In the genomic region with DNA sequence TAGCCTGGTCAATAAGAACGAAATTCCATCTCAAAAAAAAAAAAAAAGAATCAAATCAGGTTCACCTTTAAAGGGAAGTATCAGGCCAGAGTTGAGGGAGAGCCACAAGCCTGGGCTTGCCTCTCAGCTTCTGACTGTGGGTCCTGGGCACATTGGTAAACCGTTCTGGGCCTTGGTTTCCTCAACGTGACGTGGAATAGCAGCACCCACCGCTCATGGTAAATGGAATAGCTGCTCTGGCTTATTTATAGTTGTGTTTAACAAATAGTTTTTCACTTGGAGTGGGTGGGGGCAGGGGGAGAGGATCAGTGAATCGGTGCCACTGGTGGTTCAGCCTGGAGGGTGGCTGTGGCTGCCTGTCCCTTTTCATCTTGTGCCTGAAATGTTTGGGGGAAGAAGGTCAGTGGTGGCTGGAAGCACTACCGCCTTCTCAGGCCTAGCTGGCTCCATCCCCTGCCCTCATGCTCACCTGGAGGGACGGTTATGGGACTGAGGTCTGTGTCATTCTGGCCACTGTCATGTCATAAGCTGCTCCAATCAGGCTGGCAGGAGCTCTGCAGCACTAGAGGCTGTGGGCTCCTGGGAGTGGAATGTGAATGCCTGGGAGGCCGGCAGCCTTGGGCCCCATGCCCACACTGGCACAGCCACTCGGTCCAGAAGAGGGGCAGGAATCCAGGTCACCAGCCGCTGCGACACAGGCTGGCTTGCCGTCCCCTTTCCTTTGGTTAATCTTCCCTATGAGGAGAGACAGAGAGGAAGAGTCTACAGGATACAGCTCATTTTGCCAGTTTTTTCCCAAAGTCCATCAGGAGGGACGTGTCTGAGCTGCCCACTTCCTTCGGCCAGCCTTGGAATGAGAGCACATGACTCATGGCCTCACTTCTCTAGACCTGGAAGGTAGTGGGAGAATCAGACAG, we compare ENCODE assay signal across 10 cellular contexts. TPM values are rescaled to one million over a fixed set of nuclear protein-coding genes. Genes with fewer than 3 reads are reported as not detected.
DNase-seq lines count a peak whose midpoint lies in the region; TF ChIP-seq lines count a peak whose summit lies in the region.
"Had no signal": no experiment of that assay in that cellular context is flagged by ENCODE, and none has a peak within 500 bp of the region (broad histone marks: within the 10 kb centered on the region; RNA-seq: fewer than 3 reads in every experiment).

No MANE protein-coding gene starts in this region.

- no peaks in the 10 kb centered on the region for H3K36me3 Mint-ChIP-seq in activated T-cell treated with anti-CD3 and anti-CD28 coated beads, Interleukin-2, amount 50 U/mL, for 24 hours (ENCODE audit: low read depth)

- H3K4me2 ChIP-seq in hepatocyte, result no peak overlapping the region

- H3K4me3 ChIP-seq in coronary artery (no peak overlapping the region), muscle layer of colon (ENCODE audit: low read depth in 1 of 2, low read length in 2 of 2) (no peak overlapping the region), uterus (no peak overlapping the region), hepatocyte (no peak overlapping the region)

- TF ChIP-seq POLR2A in uterus (IDR thresholded peaks at IDR 0.05), result no peak

- TF ChIP-seq CTCF in coronary artery (IDR thresholded peaks at IDR 0.05), result no peak
- no peak for TF ChIP-seq CTCF in uterus (IDR thresholded peaks at IDR 0.05)
- TF ChIP-seq CTCF in hepatocyte (IDR thresholded peaks at IDR 0.05; ENCODE audit: poor library complexity), result no peak

- no peak overlapping the region for H2AFZ ChIP-seq in hepatocyte

- H3K79me2 ChIP-seq in hepatocyte, result no peaks in the 10 kb centered on the region

- H3K4me3 Mint-ChIP-seq in activated T-cell treated with anti-CD3 and anti-CD28 coated beads, Interleukin-2, amount 50 U/mL, for 24 hours, result no peak overlapping the region

- no peaks in the 10 kb centered on the region for H3K9me3 ChIP-seq in muscle layer of colon (ENCODE audit: low read length)
- H3K9me3 ChIP-seq in uterus, result no peaks in the 10 kb centered on the region
- no peaks in the 10 kb centered on the region for H3K9me3 ChIP-seq in hepatocyte (ENCODE audit: low read depth)

- intact Hi-C loops in uterus (cut with DNase I; ENCODE audit: low total_unique reads), result loop anchor here (10.0 kb wide), 2 partner anchors 63 to 183 kb away; no protein-coding TSS in a partner anchor

- WGBS in hepatocyte (ENCODE audit: low lambda C conversion rate, missing lambda C conversion rate), result 92% methylated on average over 15 of the region's 15 CpGs

- H3K27ac ChIP-seq in coronary artery (peak overlapping the region; percentile 51 to 89), muscle layer of colon (ENCODE audit: low read depth, low read length) (peak overlapping the region; percentile 29), uterus (peak overlapping the region; percentile 93 to 98), hepatocyte (no peak overlapping the region)

- H3K36me3 ChIP-seq in muscle layer of colon (ENCODE audit: insufficient read depth, low read length) (no peaks in the 10 kb centered on the region), uterus (no peaks in the 10 kb centered on the region), hepatocyte (replicated peaks; ENCODE audit: insufficient read depth, low read depth) (no peaks in the 10 kb centered on the region)

- no peaks in the 10 kb centered on the region for H3K9me3 Mint-ChIP-seq in activated T-cell treated with anti-CD3 and anti-CD28 coated beads, Interleukin-2, amount 50 U/mL, for 24 hours

- H3K9me2 ChIP-seq in hepatocyte (replicated peaks; ENCODE audit: insufficient read depth), result no peaks in the 10 kb centered on the region

- H3K9ac ChIP-seq in muscle layer of colon (ENCODE audit: low read length), result no peak overlapping the region

- H3K4me1 ChIP-seq in muscle layer of colon (ENCODE audit: insufficient read depth, low read length), result peaks cover 75% of the 10 kb centered on the region
- peaks cover 18 to 30% of the 10 kb centered on the region in 2 donors for H3K4me1 ChIP-seq in uterus
- H3K4me1 ChIP-seq in hepatocyte (ENCODE audit: insufficient read depth), result peaks cover 36% of the 10 kb centered on the region

- H4K20me1 ChIP-seq in hepatocyte (ENCODE audit: insufficient read depth, poor library complexity, severe bottlenecking), result no peaks in the 10 kb centered on the region

- no peaks in the 10 kb centered on the region for H3K27me3 ChIP-seq in muscle layer of colon (ENCODE audit: control insufficient read depth in 1 of 2, insufficient read depth in 2 of 2, low read length in 2 of 2)
- H3K27me3 ChIP-seq in uterus, result no peaks in the 10 kb centered on the region
- no peaks in the 10 kb centered on the region for H3K27me3 ChIP-seq in hepatocyte

- peak overlapping the region; percentile 34 for H3K27ac Mint-ChIP-seq in activated T-cell treated with anti-CD3 and anti-CD28 coated beads, Interleukin-2, amount 50 U/mL, for 24 hours

- H3K4me1 Mint-ChIP-seq in activated T-cell treated with anti-CD3 and anti-CD28 coated beads, Interleukin-2, amount 50 U/mL, for 24 hours (ENCODE audit: low read depth), result peaks cover 95% of the 10 kb centered on the region

- DNase-seq in activated T-cell treated with anti-CD3 and anti-CD28 coated beads, Interleukin-2, amount 50 U/mL, for 24 hours, result peak; percentile 38
- no peak for DNase-seq in activated T-cell treated with anti-CD3 and anti-CD28 coated beads for 4 hours
- no peak for DNase-seq in coronary artery (ENCODE audit: low spot score)
- peak in 1 of 2 donors; percentile 40 for DNase-seq in uterus
- DNase-seq in hepatocyte (ENCODE audit: low spot score), result no peak
- DNase-seq in NCI-H82 treated with DMSO at 0.1 percent for 48 hours (lab: John Stamatoyannopoulos, UW; ENCODE audit: unreplicated experiment), result no peak
- no peak for DNase-seq in stimulated activated CD4-positive, alpha-beta T cell treated with anti-CD3 and anti-CD28 coated beads, Interleukin-4, amount 100 ng/mL, for 24 hours
- DNase-seq: erythroblast, MV-4-11 had no signal

- no peaks in the 10 kb centered on the region for H3K27me3 Mint-ChIP-seq in activated T-cell treated with anti-CD3 and anti-CD28 coated beads, Interleukin-2, amount 50 U/mL, for 24 hours

RNA-seq across cellular contexts. Expression of gene CCR7, which starts 27.0 kb away (rescaled TPM):
- under 1 TPM in 1 of 4 donors, not detected in 3; 0.14 TPM for total RNA-seq in uterus
- total RNA-seq in hepatocyte, result 0.16 and 2.8 TPM in 2 replicates
- polyA plus RNA-seq in hepatocyte, result 2.9 and 4.1 TPM in 2 replicates

RNA-seq across cellular contexts. Expression of gene TNS4, which starts 36.9 kb away (rescaled TPM):
- total RNA-seq in uterus (1 to 10 TPM in 1 of 4 donors, under 1 TPM in 2, not detected in 1; 0.09 to 2.6 (median 0.28) TPM), hepatocyte (not detected in 2 replicates)
- polyA plus RNA-seq in hepatocyte, result 0.07 TPM in 2 replicates
